Comparison of ENCODE assay signal across 1 cellular context in genomic region chr12:117470804-117471203, GRCh38.
A peak's percentile ranks its signal among the peaks of the same experiment; 100 is the strongest.
TF ChIP-seq lines count a peak whose summit lies in the region.

No MANE protein-coding gene starts in this region.

TF ChIP-seq in WTC11, 78 proteins besides CTCF, POLR2A, EP300 and RAD21 (continued from another document):
- TF ChIP-seq USF2 (CRISPR knock-in tag; IDR thresholded peaks at IDR 0.05) (peak; percentile 58), OVOL2 (CRISPR knock-in tag; IDR thresholded peaks at IDR 0.05; ENCODE audit: borderline replicate concordance) (no peak)
